ENCODE assay signal across 1 cellular context in genomic region chr3:67655364-67656121, GRCh38.
TF ChIP-seq lines count a peak whose summit lies in the region.

No MANE protein-coding gene starts in this region.

TF ChIP-seq in GM12878, 131 proteins besides CTCF, POLR2A, EP300 and RAD21 (continued from another document and continues in another):
- TF ChIP-seq PKNOX1 (IDR thresholded peaks at IDR 0.05), result no peak
- TF ChIP-seq CUX1 (IDR thresholded peaks at IDR 0.05; ENCODE audit: insufficient replicate concordance, low read depth, low read length), result no peak
- no peak for TF ChIP-seq ATF3 (IDR thresholded peaks at IDR 0.05; ENCODE audit: borderline replicate concordance, extremely low read depth, low read depth, low read length)
- TF ChIP-seq SUPT20H (IDR thresholded peaks at IDR 0.05; ENCODE audit: borderline replicate concordance, control insufficient read depth, low read depth, low read length), result no peak
- TF ChIP-seq SUZ12 (IDR thresholded peaks at IDR 0.05; ENCODE audit: unreplicated experiment), result no peak
- peak; percentile 64; the same call in 1 of the 2 replicates for TF ChIP-seq SMARCA5 (IDR thresholded peaks at IDR 0.05)
- TF ChIP-seq SKIL (IDR thresholded peaks at IDR 0.05; ENCODE audit: low read depth, poor library complexity, severe bottlenecking), result peak; percentile 59
- peak; percentile 78 for TF ChIP-seq MTA2 (IDR thresholded peaks at IDR 0.05; ENCODE audit: low read depth)
- TF ChIP-seq IKZF2 (IDR thresholded peaks at IDR 0.05), result peak; percentile 81 to 89
- TF ChIP-seq NFYA (IDR thresholded peaks at IDR 0.05; ENCODE audit: borderline replicate concordance, low read depth, low read length), result peak; percentile 38
- peak; percentile 72; the same call in 1 of the 2 replicates for TF ChIP-seq FOXM1 (IDR thresholded peaks at IDR 0.05; ENCODE audit: low read depth, low read length)
- no peak for TF ChIP-seq PAX8 (IDR thresholded peaks at IDR 0.05)
- peak; percentile 88; the same call in 1 of the 2 replicates for TF ChIP-seq CBFB (IDR thresholded peaks at IDR 0.05; ENCODE audit: low read depth)
- no peak for TF ChIP-seq ATF7 (IDR thresholded peaks at IDR 0.05; ENCODE audit: low read depth)
- no peak for TF ChIP-seq REST (IDR thresholded peaks at IDR 0.05; ENCODE audit: low read depth, low read length)
- peak; percentile 78 for TF ChIP-seq IKZF1 (conservative IDR thresholded peaks at IDR 0.05)
- peak; percentile 34; the same call in 1 of the 2 replicates for TF ChIP-seq LARP7 (IDR thresholded peaks at IDR 0.05)
- TF ChIP-seq IRF3 (IDR thresholded peaks at IDR 0.05), result peak; percentile 46; the same call in 1 of the 2 replicates
- TF ChIP-seq TCF12 (IDR thresholded peaks at IDR 0.05; ENCODE audit: low read depth, low read length), result peak; percentile 49; the same call in 1 of the 2 replicates
- no peak for TF ChIP-seq PRDM15 (CRISPR knock-in tag; IDR thresholded peaks at IDR 0.05)
- TF ChIP-seq KAT2A (conservative IDR thresholded peaks at IDR 0.05; ENCODE audit: control insufficient read depth, low read depth, low read length), result no peak
- TF ChIP-seq SMAD5 (IDR thresholded peaks at IDR 0.05; ENCODE audit: low read depth), result no peak
- TF ChIP-seq HDGF (IDR thresholded peaks at IDR 0.05), result no peak
- peak; percentile 51; the same call in 1 of the 2 replicates for TF ChIP-seq ELK1 (IDR thresholded peaks at IDR 0.05; ENCODE audit: low read depth, low read length)
- TF ChIP-seq ZBTB40 (IDR thresholded peaks at IDR 0.05; ENCODE audit: borderline replicate concordance), result 0 out of 2 replicates have a peak, but pooled peaks have one; percentile 4
- TF ChIP-seq PAX5 (IDR thresholded peaks at IDR 0.05; ENCODE audit: borderline replicate concordance, low read depth, low read length), result peak; percentile 51; the same call in 1 of the 2 replicates
- peak in 1 of 2 experiments; percentile 42; a peak in 1 of 4 replicates for TF ChIP-seq BHLHE40 (IDR thresholded peaks at IDR 0.05; ENCODE audit: borderline replicate concordance in 1 of 2, low read depth in 2 of 2, low read length in 1 of 2)
